In the genomic region with DNA sequence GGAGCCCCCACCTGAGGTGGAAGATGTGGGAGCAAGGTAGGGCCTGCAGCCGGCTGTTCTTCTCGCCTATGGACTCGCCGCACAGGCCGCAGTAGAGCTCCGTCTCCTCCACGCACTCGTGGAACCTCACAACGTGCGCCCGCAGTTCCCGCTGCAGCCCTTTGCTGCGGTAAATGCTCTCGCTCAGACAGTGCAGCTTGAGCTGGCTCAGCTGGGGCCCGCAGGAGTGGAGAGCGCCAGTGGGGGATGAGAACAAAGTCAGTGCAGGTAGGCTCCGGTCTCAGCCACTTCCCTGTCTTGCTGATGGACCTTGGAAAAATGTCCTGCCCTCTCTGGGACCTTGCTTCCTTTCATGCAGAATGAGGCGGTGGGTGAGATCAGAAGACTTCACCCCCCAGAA, we compare ENCODE assay signal across 32 cellular contexts. TPM values are rescaled to one million over a fixed set of nuclear protein-coding genes. Genes with fewer than 3 reads are reported as not detected.
"Had no signal": no experiment of that assay in that cellular context is flagged by ENCODE, and none has a peak within 500 bp of the region (broad histone marks: within the 10 kb centered on the region; RNA-seq: fewer than 3 reads in every experiment).

No MANE protein-coding gene starts in this region.

- DNase-seq: cerebellar nuclear complex; cortex of kidney; effector memory CD8-positive, alpha-beta T cell; erythroblast; esophagus squamous epithelium; foreskin melanocyte; glutamatergic neuron; heart right ventricle; hippocampal formation; immature natural killer cell; islet precursor cell; kidney glomerular epithelial cell; left colon; left ventricle myocardium superior; naive thymus-derived CD4-positive, alpha-beta T cell; occipital lobe; sigmoid colon; stimulated activated CD4-positive, alpha-beta T cell treated with anti-CD3 and anti-CD28 coated beads, Interleukin-4, amount 100 ng/mL, for 4 hours; stimulated activated naive CD8-positive, alpha-beta T cell treated with anti-CD3 and anti-CD28 coated beads, Interleukin-15, Interleukin-2, amounts not matched to agents 100 U/mL and 50 U/mL, for 24 hours; substantia nigra; testis; tibial artery had no signal

- H3K9ac ChIP-seq: parathyroid adenoma had no signal

- H3K9me3 Mint-ChIP-seq: effector memory CD8-positive, alpha-beta T cell; immature natural killer cell; memory B cell; mesothelial cell of epicardium; naive thymus-derived CD4-positive, alpha-beta T cell; nephron; stimulated activated memory B cell treated with anti-CD40 and anti-IgM and Interleukin-4, amounts not matched to agents 10 μg/mL and 1 μg/mL and 100 μg/mL, for 72 hours; type B pancreatic cell had no signal

- H3K79me2 ChIP-seq: parathyroid adenoma had no signal

- H3K4me3 ChIP-seq: esophagus squamous epithelium, heart right ventricle, lung, right atrium auricular region, sigmoid colon, testis, tibial artery had no signal

- H3K4me1 Mint-ChIP-seq: immature natural killer cell; memory B cell; stimulated activated memory B cell treated with anti-CD40 and anti-IgM and Interleukin-4, amounts not matched to agents 10 μg/mL and 1 μg/mL and 100 μg/mL, for 72 hours had no signal

- H3K27ac Mint-ChIP-seq: effector memory CD8-positive, alpha-beta T cell; immature natural killer cell; memory B cell; mesothelial cell of epicardium; progenitor cell of endocrine pancreas; stimulated activated memory B cell treated with anti-CD40 and anti-IgM and Interleukin-4, amounts not matched to agents 10 μg/mL and 1 μg/mL and 100 μg/mL, for 72 hours; type B pancreatic cell had no signal

- H3K36me3 Mint-ChIP-seq: immature natural killer cell; memory B cell; mesothelial cell of epicardium; naive thymus-derived CD4-positive, alpha-beta T cell; stimulated activated memory B cell treated with anti-CD40 and anti-IgM and Interleukin-4, amounts not matched to agents 10 μg/mL and 1 μg/mL and 100 μg/mL, for 72 hours; type B pancreatic cell had no signal

- H3K4me1 ChIP-seq: parathyroid adenoma had no signal

- H3K27ac ChIP-seq: esophagus squamous epithelium, parathyroid adenoma, right atrium auricular region, testis, tibial artery had no signal

- H3K27me3 ChIP-seq: esophagus squamous epithelium, heart right ventricle, right atrium auricular region, sigmoid colon, testis, tibial artery had no signal

- ATAC-seq: effector memory CD8-positive, alpha-beta T cell; naive thymus-derived CD4-positive, alpha-beta T cell; stimulated activated memory B cell treated with anti-CD40 and anti-IgM and Interleukin-4, amounts not matched to agents 10 μg/mL and 1 μg/mL and 100 μg/mL, for 72 hours; stimulated activated naive CD8-positive, alpha-beta T cell treated with anti-CD3 and anti-CD28 coated beads, Interleukin-15, Interleukin-2, amounts not matched to agents 100 U/mL and 50 U/mL, for 24 hours had no signal

- H3K36me3 ChIP-seq: esophagus squamous epithelium, heart right ventricle, right atrium auricular region, sigmoid colon, tibial artery had no signal

- H2AFZ ChIP-seq: parathyroid adenoma had no signal

- FAIRE-seq: endometrium had no signal

- H3K9me3 ChIP-seq: esophagus squamous epithelium, right atrium auricular region, sigmoid colon, testis, tibial artery had no signal

- H3K4me3 Mint-ChIP-seq: effector memory CD8-positive, alpha-beta T cell; immature natural killer cell; memory B cell; mesothelial cell of epicardium; naive thymus-derived CD4-positive, alpha-beta T cell; nephron; stimulated activated memory B cell treated with anti-CD40 and anti-IgM and Interleukin-4, amounts not matched to agents 10 μg/mL and 1 μg/mL and 100 μg/mL, for 72 hours; type B pancreatic cell had no signal

- H3K27me3 Mint-ChIP-seq: effector memory CD8-positive, alpha-beta T cell; naive thymus-derived CD4-positive, alpha-beta T cell; progenitor cell of endocrine pancreas; stimulated activated memory B cell treated with anti-CD40 and anti-IgM and Interleukin-4, amounts not matched to agents 10 μg/mL and 1 μg/mL and 100 μg/mL, for 72 hours; type B pancreatic cell had no signal

RNA-seq across cellular contexts. Expression of a gene that starts 10.2 kb away (rescaled TPM):
- total RNA-seq: occipital lobe, right atrium auricular region had no signal
- polyA plus RNA-seq: immature natural killer cell; naive thymus-derived CD4-positive, alpha-beta T cell had no signal
